In genomic region chr2:69933839-69934613, GRCh38 we compare ENCODE assay signal across 8 cellular contexts. TPM values are rescaled to one million over a fixed set of nuclear protein-coding genes. Genes with fewer than 3 reads are reported as not detected.
DNase-seq lines count a peak whose midpoint lies in the region; ATAC-seq, FAIRE-seq and TF ChIP-seq lines count a peak whose summit lies in the region.

No MANE protein-coding gene starts in this region.

- H4K20me1 ChIP-seq in keratinocyte (ENCODE audit: control insufficient read depth, extremely low read depth, insufficient read depth, low read length) = no peaks in the 10 kb centered on the region

- peak overlapping the region; percentile 49 for H3K9ac ChIP-seq in keratinocyte (ENCODE audit: control insufficient read depth, extremely low read depth, insufficient read depth, low read length)

- H3K4me3 ChIP-seq in keratinocyte (ENCODE audit: control insufficient read depth in 2 of 3, extremely low read depth in 1 of 3, insufficient read depth in 2 of 3, low read depth in 1 of 3, low read length in 3 of 3) = peak overlapping the region in 1 of 3 experiments; percentile 16

- DNase-seq in A172 (ENCODE audit: low spot score) = peak; percentile 84
- peak; percentile 78 for DNase-seq in HCEC 1CT
- DNase-seq in activated naive CD8-positive, alpha-beta T cell treated with anti-CD3 and anti-CD28 coated beads, Interleukin-2, amount 50 U/mL, for 24 hours = no peak
- DNase-seq in keratinocyte (ENCODE audit: low read depth, low spot score) = no peak
- no peak for DNase-seq in LoVo (ENCODE audit: low spot score)
- DNase-seq in NCI-H1436 treated with DMSO at 0.1 percent for 48 hours (lab: John Stamatoyannopoulos, UW) = no peak

- peaks cover 29% of the 10 kb centered on the region for H3K4me1 ChIP-seq in keratinocyte (ENCODE audit: control insufficient read depth, extremely low read depth, insufficient read depth, low read length)

- H3K27ac ChIP-seq in keratinocyte (ENCODE audit: control insufficient read depth, insufficient read depth, low read length) = peak overlapping the region; percentile 84

- H3K9me3 ChIP-seq in keratinocyte (ENCODE audit: control insufficient read depth, low read depth, low read length) = no peaks in the 10 kb centered on the region

- peak; percentile 53 for FAIRE-seq in keratinocyte (lab: Jason Lieb, UNC)

- dilution Hi-C loops in keratinocyte (cut with MboI; ENCODE audit: extremely low pct_ligation_motif_present, low sequenced_read_pairs) = loop anchor here (10.0 kb wide), 1 partner anchor 131 kb away; no protein-coding TSS in a partner anchor

- H3K79me2 ChIP-seq in keratinocyte (ENCODE audit: control insufficient read depth, insufficient read depth, low read length) = no peaks in the 10 kb centered on the region

- H3K27me3 Mint-ChIP-seq in activated naive CD8-positive, alpha-beta T cell treated with anti-CD3 and anti-CD28 coated beads, Interleukin-2, amount 50 U/mL, for 24 hours = no peaks in the 10 kb centered on the region

- H3K27ac Mint-ChIP-seq in activated naive CD8-positive, alpha-beta T cell treated with anti-CD3 and anti-CD28 coated beads, Interleukin-2, amount 50 U/mL, for 24 hours = peak overlapping the region; percentile 15

- peak; percentile 40 for ATAC-seq in activated naive CD8-positive, alpha-beta T cell treated with anti-CD3 and anti-CD28 coated beads, Interleukin-2, amount 50 U/mL, for 24 hours
- ATAC-seq in GM21723 (IDR thresholded peaks at IDR 0.05; ENCODE audit: unreplicated experiment) (no peak), GM21515 (IDR thresholded peaks at IDR 0.05; ENCODE audit: unreplicated experiment) (no peak)

- no peaks in the 10 kb centered on the region for H3K9me3 Mint-ChIP-seq in activated naive CD8-positive, alpha-beta T cell treated with anti-CD3 and anti-CD28 coated beads, Interleukin-2, amount 50 U/mL, for 24 hours

- peaks cover 19 to 43% of the 10 kb centered on the region in 2 experiments for H3K36me3 ChIP-seq in keratinocyte (ENCODE audit: control insufficient read depth in 2 of 2, extremely low read depth in 1 of 2, insufficient read depth in 2 of 2, low read length in 2 of 2)

- peaks cover 20% of the 10 kb centered on the region for H3K36me3 Mint-ChIP-seq in activated naive CD8-positive, alpha-beta T cell treated with anti-CD3 and anti-CD28 coated beads, Interleukin-2, amount 50 U/mL, for 24 hours (ENCODE audit: low read depth)

- peak overlapping the region; percentile 79 for H3K4me2 ChIP-seq in keratinocyte (ENCODE audit: control insufficient read depth, extremely low read depth, insufficient read depth, low read depth, low read length)

- no peak for TF ChIP-seq CTCF in keratinocyte (optimal IDR thresholded peaks at IDR 0.05 in 1 of 3, IDR thresholded peaks at IDR 0.05 in 1 of 3, conservative IDR thresholded peaks at IDR 0.05 in 1 of 3; ENCODE audit: extremely low read depth in 1 of 3, insufficient read depth in 2 of 3, low read length in 3 of 3)

- H3K9me1 ChIP-seq in keratinocyte (ENCODE audit: control insufficient read depth, extremely low read depth, insufficient read depth, low read length) = no peaks in the 10 kb centered on the region

- no peak overlapping the region for H3K4me3 Mint-ChIP-seq in activated naive CD8-positive, alpha-beta T cell treated with anti-CD3 and anti-CD28 coated beads, Interleukin-2, amount 50 U/mL, for 24 hours

- H2AFZ ChIP-seq in keratinocyte (ENCODE audit: control insufficient read depth, low read length) = peak overlapping the region; percentile 1

- peaks cover 28% of the 10 kb centered on the region for H3K4me1 Mint-ChIP-seq in activated naive CD8-positive, alpha-beta T cell treated with anti-CD3 and anti-CD28 coated beads, Interleukin-2, amount 50 U/mL, for 24 hours

- H3K27me3 ChIP-seq in keratinocyte (ENCODE audit: control insufficient read depth, extremely low read depth, insufficient read depth, low read length) = no peaks in the 10 kb centered on the region

RNA-seq across cellular contexts. Expression of gene MXD1, which starts 19.1 kb away (rescaled TPM):
- total RNA-seq in A172 (2014; rRNA removed; shearing (Covaris generic)) = 2.2 TPM in 2 replicates
- 7.8 to 15.9 TPM (median 14.6 TPM) in 3 replicates for polyA plus RNA-seq in keratinocyte
- polyA plus RNA-seq in keratinocyte (2011; ENCODE audit: low read depth) = 93.2 TPM
- 5.9 and 11.0 TPM in 2 replicates for polyA plus RNA-seq in keratinocyte (2011; cell fraction: cytosol; rRNA removed)
- 24.3 and 31.4 TPM in 2 replicates for polyA plus RNA-seq in keratinocyte (2011; cell fraction: nucleus; rRNA removed)
- 4.0 and 29.3 TPM in 2 replicates for polyA plus RNA-seq in keratinocyte (2012; ENCODE audit: low replicate concordance)
- 12.2 to 18.0 TPM (median 13.0 TPM) in 3 replicates for polyA minus RNA-seq in keratinocyte
- 7.7 TPM for polyA minus RNA-seq in keratinocyte (2011; cell fraction: cytosol; rRNA and poly(A)+ RNA removed)
- 14.7 and 20.2 TPM in 2 replicates for polyA minus RNA-seq in keratinocyte (2011; cell fraction: nucleus; rRNA and poly(A)+ RNA removed)

RNA-seq across cellular contexts. Expression of gene ASPRV1, which starts 27.4 kb away (rescaled TPM):
- 0.10 TPM in 1 of 2 replicates, not detected in the other for total RNA-seq in A172 (2014; rRNA removed; shearing (Covaris generic))
- polyA plus RNA-seq in keratinocyte = 0.44 to 3.4 TPM (median 1.5 TPM) in 3 replicates
- 61.1 TPM for polyA plus RNA-seq in keratinocyte (2011; ENCODE audit: low read depth)
- 0.47 and 0.81 TPM in 2 replicates for polyA plus RNA-seq in keratinocyte (2011; cell fraction: cytosol; rRNA removed)
- 0.92 and 3.1 TPM in 2 replicates for polyA plus RNA-seq in keratinocyte (2011; cell fraction: nucleus; rRNA removed)
- polyA plus RNA-seq in keratinocyte (2012; ENCODE audit: low replicate concordance) = 3.2 and 228 TPM in 2 replicates
- 0.86 to 3.5 TPM (median 1.7 TPM) in 3 replicates for polyA minus RNA-seq in keratinocyte
- 0.96 TPM for polyA minus RNA-seq in keratinocyte (2011; cell fraction: cytosol; rRNA and poly(A)+ RNA removed)
- polyA minus RNA-seq in keratinocyte (2011; cell fraction: nucleus; rRNA and poly(A)+ RNA removed) = 3.3 and 6.2 TPM in 2 replicates

RNA-seq across cellular contexts. Expression of gene SNRNP27, which starts 40.3 kb away (rescaled TPM):
- 92.3 and 168 TPM in 2 replicates for total RNA-seq in A172 (2014; rRNA removed; shearing (Covaris generic))
- polyA plus RNA-seq in keratinocyte = 21.5 to 41.1 TPM (median 35.7 TPM) in 3 replicates
- 31.7 TPM for polyA plus RNA-seq in keratinocyte (2011; ENCODE audit: low read depth)
- polyA plus RNA-seq in keratinocyte (2011; cell fraction: cytosol; rRNA removed) = 29.9 and 36.6 TPM in 2 replicates
- polyA plus RNA-seq in keratinocyte (2011; cell fraction: nucleus; rRNA removed) = 25.0 and 32.2 TPM in 2 replicates
- polyA plus RNA-seq in keratinocyte (2012; ENCODE audit: low replicate concordance) = 27.2 and 37.6 TPM in 2 replicates
- 2.6 to 5.7 TPM (median 3.3 TPM) in 3 replicates for polyA minus RNA-seq in keratinocyte
- 18.0 TPM for polyA minus RNA-seq in keratinocyte (2011; cell fraction: cytosol; rRNA and poly(A)+ RNA removed)
- 4.3 and 10.0 TPM in 2 replicates for polyA minus RNA-seq in keratinocyte (2011; cell fraction: nucleus; rRNA and poly(A)+ RNA removed)

Comparison
In these comparisons a context has a peak if more than half of its experiments do, and no peak if none do; other contexts are left out.
1. DNase-seq: peak in A172 (single experiment) and HCEC 1CT (single experiment); none in activated naive CD8-positive, alpha-beta T cell treated with anti-CD3 and anti-CD28 coated beads, Interleukin-2, amount 50 U/mL, for 24 hours (single experiment), keratinocyte (single experiment), LoVo (single experiment) and NCI-H1436 treated with DMSO at 0.1 percent for 48 hours (single experiment).